In genomic region chr20:32893878-32894483, GRCh38 we compare ENCODE assay signal across 9 cellular contexts. TPM values are rescaled to one million over a fixed set of nuclear protein-coding genes. Genes with fewer than 3 reads are reported as not detected.
DNase-seq lines count a peak whose midpoint lies in the region; ATAC-seq and TF ChIP-seq lines count a peak whose summit lies in the region.
"Had no signal": no experiment of that assay in that cellular context is flagged by ENCODE, and none has a peak within 500 bp of the region (broad histone marks: within the 10 kb centered on the region; RNA-seq: fewer than 3 reads in every experiment).

No MANE protein-coding gene starts in this region.

- TF ChIP-seq CTCF in PC-9 (conservative IDR thresholded peaks at IDR 0.05) (peak; percentile 56; the same call in 1 of the 2 replicates), glutamatergic neuron (IDR thresholded peaks at IDR 0.05; ENCODE audit: partially characterized antibody, unreplicated experiment) (peak; percentile 36)

- H3K4me1 ChIP-seq in PC-9 (replicated peaks; ENCODE audit: insufficient read depth), result no peaks in the 10 kb centered on the region

- H3K4me1 Mint-ChIP-seq in glutamatergic neuron (ENCODE audit: low read depth, unreplicated experiment), result peaks cover 3% of the 10 kb centered on the region

- no peaks in the 10 kb centered on the region for H3K36me3 ChIP-seq in PC-9 (ENCODE audit: low read depth)

- H2AFZ ChIP-seq in PC-9, result no peak overlapping the region

- no peak overlapping the region for H3K27ac ChIP-seq in PC-9

- no peak for ATAC-seq in HG02973 (IDR thresholded peaks at IDR 0.05; ENCODE audit: unreplicated experiment)

- H3F3A ChIP-seq in PC-9 (ENCODE audit: insufficient read depth, low read depth), result no peaks in the 10 kb centered on the region

- H3K27me3 ChIP-seq in PC-9 (ENCODE audit: insufficient read depth, low read depth), result peaks cover 32% of the 10 kb centered on the region

- no peaks in the 10 kb centered on the region for H3K9me3 ChIP-seq in PC-9 (ENCODE audit: insufficient read depth, low read depth)

- CTCF ChIA-PET in PC-9 (lab: Charles Lee), result interaction anchor here (0.6 kb wide), 1 partner anchor 9 kb away, joined by 4 read pairs; no protein-coding TSS in a partner anchor

- H3K9me2 ChIP-seq in PC-9 (ENCODE audit: insufficient read depth), result no peaks in the 10 kb centered on the region

- POLR2A ChIA-PET in PC-9 (lab: Charles Lee; ENCODE audit: unreplicated experiment), result no interaction called here

- no peak overlapping the region for H3K4me2 ChIP-seq in PC-9

- H3K36me3 Mint-ChIP-seq in glutamatergic neuron (ENCODE audit: unreplicated experiment), result no peaks in the 10 kb centered on the region

- intact Hi-C loops in PC-9 (cut with micrococcal nuclease; ENCODE audit: unreplicated experiment), result no loop called here

- no peak overlapping the region for H3K4me3 ChIP-seq in PC-9

- peaks cover 4% of the 10 kb centered on the region for H3K27me3 Mint-ChIP-seq in glutamatergic neuron (ENCODE audit: unreplicated experiment)

- H3K27ac Mint-ChIP-seq in glutamatergic neuron (ENCODE audit: unreplicated experiment), result no peak overlapping the region
- H3K27ac Mint-ChIP-seq: T-helper 1 cell treated with Interleukin-12 subunit alpha and Interleukin-12 subunit beta and Interleukin-4 antibody, amounts not matched to agents 30 μg/mL and 1 μg/mL, for 36 hours had no signal

- no peaks in the 10 kb centered on the region for H3K9me3 Mint-ChIP-seq in glutamatergic neuron (ENCODE audit: unreplicated experiment)
- H3K9me3 Mint-ChIP-seq: T-helper 1 cell treated with Interleukin-12 subunit alpha and Interleukin-12 subunit beta and Interleukin-4 antibody, amounts not matched to agents 30 μg/mL and 1 μg/mL, for 36 hours had no signal

- no peaks in the 10 kb centered on the region for H3K79me2 ChIP-seq in PC-9 (ENCODE audit: low read depth)

- no peaks in the 10 kb centered on the region for H4K20me1 ChIP-seq in PC-9 (ENCODE audit: insufficient read depth)

- BruUV-seq in PC-9 (replicated peaks; lab: Mats Ljungman, UMichigan), result no TSS peak

- peak; percentile 21 for DNase-seq in ACHN
- peak; percentile 69 for DNase-seq in ELF-1 (ENCODE audit: low read depth, low spot score)
- DNase-seq in PC-9, result peak in 1 of 2 experiments; percentile 20
- peak; percentile 39 for DNase-seq in glutamatergic neuron
- DNase-seq in MV-4-11 (lab: John Stamatoyannopoulos, UW), result no peak
- DNase-seq in foreskin melanocyte, result no peak
- DNase-seq in occipital lobe (lab: John Stamatoyannopoulos, UW), result no peak

- no peak overlapping the region for H3K4me3 Mint-ChIP-seq in glutamatergic neuron (ENCODE audit: unreplicated experiment)
- H3K4me3 Mint-ChIP-seq: T-helper 1 cell treated with Interleukin-12 subunit alpha and Interleukin-12 subunit beta and Interleukin-4 antibody, amounts not matched to agents 30 μg/mL and 1 μg/mL, for 36 hours had no signal

- in situ Hi-C loops in ACHN (cut with HindIII; ENCODE audit: low pct_ligation_motif_present, low pct_unique_long_range_greater_than_20kb, low sequenced_read_pairs), result no loop called here

RNA-seq across cellular contexts. Expression of gene EFCAB8, which starts 35.3 kb away (rescaled TPM):
- total RNA-seq in PC-9 (2021), result 1.1 TPM in 1 of 2 replicates, not detected in the other
- not detected for total RNA-seq in glutamatergic neuron (ENCODE audit: unreplicated experiment)
- not detected for total RNA-seq in occipital lobe

Comparison
In these comparisons a context has a peak if more than half of its experiments do, and no peak if none do; other contexts are left out.
1. DNase-seq: peak in ACHN (single experiment), ELF-1 (single experiment) and glutamatergic neuron (single experiment); none in MV-4-11 (single experiment), foreskin melanocyte (single experiment) and occipital lobe (single experiment).